2 cellular contexts compared by ENCODE assay signal in the genomic region with DNA sequence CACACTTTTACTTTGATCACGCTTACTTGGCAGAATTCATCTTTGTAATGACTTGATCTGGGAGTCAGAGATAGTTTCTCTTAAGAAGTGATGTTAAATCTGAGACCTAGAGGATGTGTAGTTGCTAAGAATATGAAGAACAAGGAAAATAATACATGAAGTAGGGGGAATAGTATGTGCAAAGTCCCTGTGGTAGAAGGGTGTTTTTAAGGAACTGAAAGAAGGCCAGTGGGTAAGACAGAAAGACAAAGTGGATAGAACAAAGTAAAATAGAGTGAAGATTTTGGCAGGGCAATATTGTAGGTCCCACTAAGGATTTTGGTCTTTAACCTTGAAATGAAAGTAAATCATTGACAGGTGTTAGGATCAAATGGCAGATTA.
TF ChIP-seq lines count a peak whose summit lies in the region.

No MANE protein-coding gene starts in this region.

TF ChIP-seq in GM12891, 5 proteins besides CTCF, POLR2A, EP300 and RAD21 (continued from another document):
- TF ChIP-seq SPI1 (IDR thresholded peaks at IDR 0.05; ENCODE audit: low read depth, low read length) = peak; percentile 44; the same call in 1 of the 2 replicates

TF ChIP-seq in GM12878, 131 proteins besides CTCF, POLR2A, EP300 and RAD21 (continued from another document):
- no peak for TF ChIP-seq POLR2AphosphoS5 (IDR thresholded peaks at IDR 0.05; ENCODE audit: low read length)
- TF ChIP-seq SIN3A (IDR thresholded peaks at IDR 0.05; ENCODE audit: low read depth, low read length) = no peak
- no peak for TF ChIP-seq CEBPB (IDR thresholded peaks at IDR 0.05; ENCODE audit: borderline replicate concordance in 1 of 2, low read depth in 2 of 2, low read length in 2 of 2)
- TF ChIP-seq NFXL1 (IDR thresholded peaks at IDR 0.05; ENCODE audit: borderline replicate concordance) = no peak
- no peak for TF ChIP-seq RELA (IDR thresholded peaks at IDR 0.05; ENCODE audit: borderline replicate concordance, partially characterized antibody)
- TF ChIP-seq ZBED1 (IDR thresholded peaks at IDR 0.05; ENCODE audit: borderline replicate concordance) = no peak
- TF ChIP-seq, protein P1, sequence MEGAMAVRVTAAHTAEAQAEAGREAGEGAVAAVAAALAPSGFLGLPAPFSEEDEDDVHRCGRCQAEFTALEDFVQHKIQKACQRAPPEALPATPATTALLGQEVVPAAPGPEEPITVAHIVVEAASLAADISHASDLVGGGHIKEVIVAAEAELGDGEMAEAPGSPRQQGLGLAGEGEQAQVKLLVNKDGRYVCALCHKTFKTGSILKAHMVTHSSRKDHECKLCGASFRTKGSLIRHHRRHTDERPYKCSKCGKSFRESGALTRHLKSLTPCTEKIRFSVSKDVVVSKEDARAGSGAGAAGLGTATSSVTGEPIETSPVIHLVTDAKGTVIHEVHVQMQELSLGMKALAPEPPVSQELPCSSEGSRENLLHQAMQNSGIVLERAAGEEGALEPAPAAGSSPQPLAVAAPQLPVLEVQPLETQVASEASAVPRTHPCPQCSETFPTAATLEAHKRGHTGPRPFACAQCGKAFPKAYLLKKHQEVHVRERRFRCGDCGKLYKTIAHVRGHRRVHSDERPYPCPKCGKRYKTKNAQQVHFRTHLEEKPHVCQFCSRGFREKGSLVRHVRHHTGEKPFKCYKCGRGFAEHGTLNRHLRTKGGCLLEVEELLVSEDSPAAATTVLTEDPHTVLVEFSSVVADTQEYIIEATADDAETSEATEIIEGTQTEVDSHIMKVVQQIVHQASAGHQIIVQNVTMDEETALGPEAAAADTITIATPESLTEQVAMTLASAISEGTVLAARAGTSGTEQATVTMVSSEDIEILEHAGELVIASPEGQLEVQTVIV (IDR thresholded peaks at IDR 0.05; ENCODE audit: borderline replicate concordance, partially characterized antibody) = no peak
- TF ChIP-seq, protein P2, sequence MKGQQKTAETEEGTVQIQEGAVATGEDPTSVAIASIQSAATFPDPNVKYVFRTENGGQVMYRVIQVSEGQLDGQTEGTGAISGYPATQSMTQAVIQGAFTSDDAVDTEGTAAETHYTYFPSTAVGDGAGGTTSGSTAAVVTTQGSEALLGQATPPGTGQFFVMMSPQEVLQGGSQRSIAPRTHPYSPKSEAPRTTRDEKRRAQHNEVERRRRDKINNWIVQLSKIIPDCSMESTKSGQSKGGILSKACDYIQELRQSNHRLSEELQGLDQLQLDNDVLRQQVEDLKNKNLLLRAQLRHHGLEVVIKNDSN (IDR thresholded peaks at IDR 0.05; ENCODE audit: borderline replicate concordance, extremely low read length, insufficient read depth, low read depth, low read length) = no peak
- TF ChIP-seq CREB1 (IDR thresholded peaks at IDR 0.05; ENCODE audit: low read depth) = no peak
- TF ChIP-seq ZNF217 (IDR thresholded peaks at IDR 0.05) = peak; percentile 70; the same call in 1 of the 2 replicates
- no peak for TF ChIP-seq MXI1 (IDR thresholded peaks at IDR 0.05; ENCODE audit: low read depth, low read length)
- TF ChIP-seq, protein P3, sequence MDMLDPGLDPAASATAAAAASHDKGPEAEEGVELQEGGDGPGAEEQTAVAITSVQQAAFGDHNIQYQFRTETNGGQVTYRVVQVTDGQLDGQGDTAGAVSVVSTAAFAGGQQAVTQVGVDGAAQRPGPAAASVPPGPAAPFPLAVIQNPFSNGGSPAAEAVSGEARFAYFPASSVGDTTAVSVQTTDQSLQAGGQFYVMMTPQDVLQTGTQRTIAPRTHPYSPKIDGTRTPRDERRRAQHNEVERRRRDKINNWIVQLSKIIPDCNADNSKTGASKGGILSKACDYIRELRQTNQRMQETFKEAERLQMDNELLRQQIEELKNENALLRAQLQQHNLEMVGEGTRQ (IDR thresholded peaks at IDR 0.05; ENCODE audit: borderline replicate concordance, low read depth, low read length) = no peak
- TF ChIP-seq MEF2B (IDR thresholded peaks at IDR 0.05; ENCODE audit: partially characterized antibody, poor library complexity, severe bottlenecking) = no peak
- no peak for TF ChIP-seq CHD1 (IDR thresholded peaks at IDR 0.05; ENCODE audit: low read depth, low read length)
- TF ChIP-seq STAT1 (conservative IDR thresholded peaks at IDR 0.05) = no peak
- TF ChIP-seq, protein P4, sequence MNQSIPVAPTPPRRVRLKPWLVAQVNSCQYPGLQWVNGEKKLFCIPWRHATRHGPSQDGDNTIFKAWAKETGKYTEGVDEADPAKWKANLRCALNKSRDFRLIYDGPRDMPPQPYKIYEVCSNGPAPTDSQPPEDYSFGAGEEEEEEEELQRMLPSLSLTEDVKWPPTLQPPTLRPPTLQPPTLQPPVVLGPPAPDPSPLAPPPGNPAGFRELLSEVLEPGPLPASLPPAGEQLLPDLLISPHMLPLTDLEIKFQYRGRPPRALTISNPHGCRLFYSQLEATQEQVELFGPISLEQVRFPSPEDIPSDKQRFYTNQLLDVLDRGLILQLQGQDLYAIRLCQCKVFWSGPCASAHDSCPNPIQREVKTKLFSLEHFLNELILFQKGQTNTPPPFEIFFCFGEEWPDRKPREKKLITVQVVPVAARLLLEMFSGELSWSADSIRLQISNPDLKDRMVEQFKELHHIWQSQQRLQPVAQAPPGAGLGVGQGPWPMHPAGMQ (IDR thresholded peaks at IDR 0.05; ENCODE audit: borderline replicate concordance) = no peak
- no peak for TF ChIP-seq NFYA (IDR thresholded peaks at IDR 0.05; ENCODE audit: borderline replicate concordance, low read depth, low read length)
- peak; percentile 52; the same call in 1 of the 2 replicates for TF ChIP-seq SPI1 (IDR thresholded peaks at IDR 0.05; ENCODE audit: borderline replicate concordance, insufficient read depth, low read depth, low read length)
- TF ChIP-seq, protein P5, sequence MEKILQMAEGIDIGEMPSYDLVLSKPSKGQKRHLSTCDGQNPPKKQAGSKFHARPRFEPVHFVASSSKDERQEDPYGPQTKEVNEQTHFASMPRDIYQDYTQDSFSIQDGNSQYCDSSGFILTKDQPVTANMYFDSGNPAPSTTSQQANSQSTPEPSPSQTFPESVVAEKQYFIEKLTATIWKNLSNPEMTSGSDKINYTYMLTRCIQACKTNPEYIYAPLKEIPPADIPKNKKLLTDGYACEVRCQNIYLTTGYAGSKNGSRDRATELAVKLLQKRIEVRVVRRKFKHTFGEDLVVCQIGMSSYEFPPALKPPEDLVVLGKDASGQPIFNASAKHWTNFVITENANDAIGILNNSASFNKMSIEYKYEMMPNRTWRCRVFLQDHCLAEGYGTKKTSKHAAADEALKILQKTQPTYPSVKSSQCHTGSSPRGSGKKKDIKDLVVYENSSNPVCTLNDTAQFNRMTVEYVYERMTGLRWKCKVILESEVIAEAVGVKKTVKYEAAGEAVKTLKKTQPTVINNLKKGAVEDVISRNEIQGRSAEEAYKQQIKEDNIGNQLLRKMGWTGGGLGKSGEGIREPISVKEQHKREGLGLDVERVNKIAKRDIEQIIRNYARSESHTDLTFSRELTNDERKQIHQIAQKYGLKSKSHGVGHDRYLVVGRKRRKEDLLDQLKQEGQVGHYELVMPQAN (conservative IDR thresholded peaks at IDR 0.05) = no peak
